Comparison of ENCODE assay signal across 1 cellular context in genomic region chr7:823639-824038, GRCh38.
TF ChIP-seq lines count a peak whose summit lies in the region.

No MANE protein-coding gene starts in this region.

TF ChIP-seq in GM23338, 12 proteins besides CTCF, POLR2A, EP300 and RAD21 (continued from another document):
- no peak for TF ChIP-seq REST (IDR thresholded peaks at IDR 0.05; ENCODE audit: unreplicated experiment)
- TF ChIP-seq EZH2 (IDR thresholded peaks at IDR 0.05; ENCODE audit: low read depth, unreplicated experiment) = no peak
- TF ChIP-seq STAT1 (IDR thresholded peaks at IDR 0.05; ENCODE audit: unreplicated experiment) = no peak
- TF ChIP-seq EZH2phosphoT487 (IDR thresholded peaks at IDR 0.05; ENCODE audit: unreplicated experiment) = no peak
- no peak for TF ChIP-seq POLR2AphosphoS5 (IDR thresholded peaks at IDR 0.05; ENCODE audit: low read depth)
- no peak for TF ChIP-seq ZNF114 (CRISPR knock-in tag; IDR thresholded peaks at IDR 0.05)
- no peak for TF ChIP-seq CREB1 (CRISPR knock-in tag; IDR thresholded peaks at IDR 0.05; ENCODE audit: low read depth)
